Comparison of ENCODE assay signal across 11 cellular contexts in genomic region chr10:97882142-97883091, GRCh38. TPM values are rescaled to one million over a fixed set of nuclear protein-coding genes. Genes with fewer than 3 reads are reported as not detected.
DNase-seq lines count a peak whose midpoint lies in the region; ATAC-seq and TF ChIP-seq lines count a peak whose summit lies in the region.
"Had no signal": no experiment of that assay in that cellular context is flagged by ENCODE, and none has a peak within 500 bp of the region (broad histone marks: within the 10 kb centered on the region; RNA-seq: fewer than 3 reads in every experiment).

No MANE protein-coding gene starts in this region.

- peaks cover 2% of the 10 kb centered on the region for H3K4me1 Mint-ChIP-seq in activated T-cell treated with anti-CD3 and anti-CD28 coated beads, Interleukin-2, amount 50 U/mL, for 4 hours (ENCODE audit: low read depth)
- peaks cover 0 to 2% (median 0%) of the 10 kb centered on the region in 4 donors for H3K4me1 Mint-ChIP-seq in naive thymus-derived CD8-positive, alpha-beta T cell
- H3K4me1 Mint-ChIP-seq: activated B cell treated with CpG ODN at 0.5 μM for 24 hours had no signal

- H3K36me3 ChIP-seq in left ventricle myocardium inferior, result no peaks in the 10 kb centered on the region
- H3K36me3 ChIP-seq: BLaER1 had no signal

- POLR2A ChIA-PET in naive thymus-derived CD8-positive, alpha-beta T cell (lab: Charles Lee), result no interaction called here

- H3K27ac Mint-ChIP-seq in naive thymus-derived CD8-positive, alpha-beta T cell, result peak overlapping the region in 1 of 10 donors; percentile 28
- H3K27ac Mint-ChIP-seq: activated B cell treated with CpG ODN at 0.5 μM for 24 hours had no signal

- no peaks in the 10 kb centered on the region for H3K27me3 ChIP-seq in left ventricle myocardium inferior (ENCODE audit: low read depth)
- H3K27me3 ChIP-seq: BLaER1 had no signal

- no peaks in the 10 kb centered on the region for H3K36me3 Mint-ChIP-seq in activated T-cell treated with anti-CD3 and anti-CD28 coated beads, Interleukin-2, amount 50 U/mL, for 4 hours (ENCODE audit: insufficient read depth)
- no peaks in the 10 kb centered on the region for H3K36me3 Mint-ChIP-seq in naive thymus-derived CD8-positive, alpha-beta T cell

- TF ChIP-seq CTCF in fibroblast of villous mesenchyme (IDR thresholded peaks at IDR 0.05; ENCODE audit: insufficient read depth, low read depth, low read length) (no peak), left ventricle myocardium inferior (IDR thresholded peaks at IDR 0.05; ENCODE audit: borderline replicate concordance) (no peak)

- intact Hi-C loops in left ventricle myocardium inferior (cut with micrococcal nuclease), result no loop called here

- no peak for DNase-seq in activated T-cell treated with anti-CD3 and anti-CD28 coated beads, Interleukin-2, amount 50 U/mL, for 4 hours
- DNase-seq in activated T-cell treated with anti-CD3 and anti-CD28 coated beads for 4 hours, result no peak
- peak; percentile 69 to 90 for DNase-seq in SW 1271 (lab: John Stamatoyannopoulos, UW)
- DNase-seq in fibroblast of villous mesenchyme (ENCODE audit: low read depth), result peak; percentile 3
- peak; percentile 61 for DNase-seq in stimulated activated naive CD8-positive, alpha-beta T cell treated with anti-CD3 and anti-CD28 coated beads, Interleukin-15, Interleukin-2, amounts not matched to agents 100 U/mL and 50 U/mL, for 24 hours
- no peak for DNase-seq in naive thymus-derived CD8-positive, alpha-beta T cell
- no peak for DNase-seq in NCI-H2107 treated with DMSO at 0.1 percent for 48 hours (lab: John Stamatoyannopoulos, UW; ENCODE audit: unreplicated experiment)
- DNase-seq in left ventricle myocardium inferior, result no peak
- DNase-seq: activated B cell treated with CpG ODN at 0.5 μM for 24 hours, NCI-H2029 treated with DMSO at 0.1 percent for 48 hours had no signal

- H3K4me3 ChIP-seq in fibroblast of villous mesenchyme (ENCODE audit: low read depth, low read length) (no peak overlapping the region), left ventricle myocardium inferior (no peak overlapping the region)
- H3K4me3 ChIP-seq: BLaER1 had no signal

- H3K27ac ChIP-seq in left ventricle myocardium inferior (replicated peaks), result no peak overlapping the region
- H3K27ac ChIP-seq: BLaER1 had no signal

- peak; percentile 18 to 43 for ATAC-seq in activated T-cell treated with anti-CD3 and anti-CD28 coated beads, Interleukin-2, amount 50 U/mL, for 4 hours
- peak; percentile 90 for ATAC-seq in stimulated activated naive CD8-positive, alpha-beta T cell treated with anti-CD3 and anti-CD28 coated beads, Interleukin-15, Interleukin-2, amounts not matched to agents 100 U/mL and 50 U/mL, for 24 hours
- no peak for ATAC-seq in naive thymus-derived CD8-positive, alpha-beta T cell

- no peaks in the 10 kb centered on the region for H3K9me3 Mint-ChIP-seq in activated T-cell treated with anti-CD3 and anti-CD28 coated beads, Interleukin-2, amount 50 U/mL, for 4 hours
- no peaks in the 10 kb centered on the region for H3K9me3 Mint-ChIP-seq in naive thymus-derived CD8-positive, alpha-beta T cell
- H3K9me3 Mint-ChIP-seq: activated B cell treated with CpG ODN at 0.5 μM for 24 hours had no signal

- no peak overlapping the region for H3K4me3 Mint-ChIP-seq in activated T-cell treated with anti-CD3 and anti-CD28 coated beads, Interleukin-2, amount 50 U/mL, for 4 hours
- no peak overlapping the region for H3K4me3 Mint-ChIP-seq in naive thymus-derived CD8-positive, alpha-beta T cell
- H3K4me3 Mint-ChIP-seq: activated B cell treated with CpG ODN at 0.5 μM for 24 hours had no signal

- no peaks in the 10 kb centered on the region for H3K4me1 ChIP-seq in left ventricle myocardium inferior

- no peaks in the 10 kb centered on the region for H3K9me3 ChIP-seq in left ventricle myocardium inferior (replicated peaks)
- H3K9me3 ChIP-seq: BLaER1 had no signal

- no peaks in the 10 kb centered on the region for H3K27me3 Mint-ChIP-seq in activated T-cell treated with anti-CD3 and anti-CD28 coated beads, Interleukin-2, amount 50 U/mL, for 4 hours (ENCODE audit: low read depth)
- peaks cover 0 to 10% (median 7%) of the 10 kb centered on the region in 5 donors for H3K27me3 Mint-ChIP-seq in naive thymus-derived CD8-positive, alpha-beta T cell

RNA-seq across cellular contexts. Expression of gene GOLGA7B, which starts 32.8 kb away (rescaled TPM):
- under 1 TPM; 0.28 to 0.32 (median 0.30) TPM for total RNA-seq in activated T-cell treated with anti-CD3 and anti-CD28 coated beads, Interleukin-2, amount 50 U/mL, for 4 hours
- total RNA-seq in fibroblast of villous mesenchyme (under 0.01 TPM in 1 of 2 replicates, not detected in the other), left ventricle myocardium inferior (0.60 TPM)
- total RNA-seq in naive thymus-derived CD8-positive, alpha-beta T cell, result 1 to 10 TPM; 5.5 to 8.1 TPM
- polyA plus RNA-seq in naive thymus-derived CD8-positive, alpha-beta T cell, result under 1 TPM; 0.35 to 0.61 (median 0.44) TPM

Comparison
In these comparisons a context has a peak if more than half of its experiments do, and no peak if none do; other contexts are left out.
1. ATAC-seq: peak in activated T-cell treated with anti-CD3 and anti-CD28 coated beads, Interleukin-2, amount 50 U/mL, for 4 hours (2 of 2) and stimulated activated naive CD8-positive, alpha-beta T cell treated with anti-CD3 and anti-CD28 coated beads, Interleukin-15, Interleukin-2, amounts not matched to agents 100 U/mL and 50 U/mL, for 24 hours (single experiment); none in naive thymus-derived CD8-positive, alpha-beta T cell (0 of 2).
2. DNase-seq: peak in SW 1271 (2 of 2), fibroblast of villous mesenchyme (single experiment) and stimulated activated naive CD8-positive, alpha-beta T cell treated with anti-CD3 and anti-CD28 coated beads, Interleukin-15, Interleukin-2, amounts not matched to agents 100 U/mL and 50 U/mL, for 24 hours (single experiment); none in activated T-cell treated with anti-CD3 and anti-CD28 coated beads, Interleukin-2, amount 50 U/mL, for 4 hours (single experiment), activated T-cell treated with anti-CD3 and anti-CD28 coated beads for 4 hours (single experiment), naive thymus-derived CD8-positive, alpha-beta T cell (0 of 10), NCI-H2107 treated with DMSO at 0.1 percent for 48 hours (single experiment) and left ventricle myocardium inferior (single experiment).